ENCODE assay signal across 20 cellular contexts in genomic region chr9:91741529-91741928, GRCh38.
DNase-seq lines count a peak whose midpoint lies in the region; ATAC-seq, FAIRE-seq and TF ChIP-seq lines count a peak whose summit lies in the region.
"Had no signal": no experiment of that assay in that cellular context is flagged by ENCODE, and none has a peak within 500 bp of the region (broad histone marks: within the 10 kb centered on the region; RNA-seq: fewer than 3 reads in every experiment).

No MANE protein-coding gene starts in this region.

- H2AFZ ChIP-seq in mammary epithelial cell (ENCODE audit: low read depth, low read length) (no peak overlapping the region), keratinocyte (ENCODE audit: control insufficient read depth, low read length) (no peak overlapping the region)

- BruUV-seq in mammary epithelial cell (replicated peaks; lab: Mats Ljungman, UMichigan), result no TSS peak

- TF ChIP-seq CTCF in right atrium auricular region (IDR thresholded peaks at IDR 0.05) (no peak), mammary epithelial cell (conservative IDR thresholded peaks at IDR 0.05 in 1 of 2, IDR thresholded peaks at IDR 0.05 in 1 of 2; ENCODE audit: extremely low read depth in 1 of 2, insufficient read depth in 1 of 2, low read depth in 1 of 2, low read length in 2 of 2) (no peak), keratinocyte (optimal IDR thresholded peaks at IDR 0.05 in 1 of 3, IDR thresholded peaks at IDR 0.05 in 1 of 3, conservative IDR thresholded peaks at IDR 0.05 in 1 of 3; ENCODE audit: extremely low read depth in 1 of 3, insufficient read depth in 2 of 3, low read length in 3 of 3) (no peak)

- H3K27me3 Mint-ChIP-seq in activated naive CD4-positive, alpha-beta T cell treated with anti-CD3 and anti-CD28 coated beads for 36 hours (ENCODE audit: low read depth), result peaks cover 3% of the 10 kb centered on the region
- H3K27me3 Mint-ChIP-seq: brain had no signal

- H3K36me3 Mint-ChIP-seq in activated naive CD4-positive, alpha-beta T cell treated with anti-CD3 and anti-CD28 coated beads for 36 hours (ENCODE audit: low read depth), result no peaks in the 10 kb centered on the region
- H3K36me3 Mint-ChIP-seq: brain; natural killer cell treated with Interleukin-12 subunit alpha and Interleukin-12 subunit beta and Interleukin-15 and Interleukin-18, amount 100 ng/mL, for 72 hours had no signal

- no peak overlapping the region for H3K4me3 Mint-ChIP-seq in activated naive CD4-positive, alpha-beta T cell treated with anti-CD3 and anti-CD28 coated beads for 36 hours
- H3K4me3 Mint-ChIP-seq: brain; H9; natural killer cell treated with Interleukin-12 subunit alpha and Interleukin-12 subunit beta and Interleukin-15 and Interleukin-18, amount 100 ng/mL, for 72 hours; stimulated activated naive CD8-positive, alpha-beta T cell treated with anti-CD3 and anti-CD28 coated beads, Interleukin-15, Interleukin-2, amounts not matched to agents 100 ng/mL and 50 ng/mL, for 24 hours had no signal

- intact Hi-C loops in left cardiac atrium (cut with DNase I) (no loop called here), mammary epithelial cell (cut with micrococcal nuclease) (no loop called here)
- intact Hi-C loops in activated naive CD4-positive, alpha-beta T cell treated with anti-CD3 and anti-CD28 coated beads for 36 hours (cut with micrococcal nuclease), result no loop called here

- in situ Hi-C loops in mammary epithelial cell (cut with MboI; ENCODE audit: low sequenced_read_pairs in 2 of 2), result no loop called here

- H3K27me3 ChIP-seq in right atrium auricular region (no peaks in the 10 kb centered on the region), mammary epithelial cell (ENCODE audit: insufficient read depth, low read length) (no peaks in the 10 kb centered on the region), keratinocyte (ENCODE audit: control insufficient read depth, extremely low read depth, insufficient read depth, low read length) (no peaks in the 10 kb centered on the region)

- H4K20me1 ChIP-seq in mammary epithelial cell (ENCODE audit: insufficient read depth, low read length) (no peaks in the 10 kb centered on the region), keratinocyte (ENCODE audit: control insufficient read depth, extremely low read depth, insufficient read depth, low read length) (no peaks in the 10 kb centered on the region)

- H3K79me2 ChIP-seq in mammary epithelial cell (ENCODE audit: insufficient read depth, low read length), result no peaks in the 10 kb centered on the region
- no peaks in the 10 kb centered on the region for H3K79me2 ChIP-seq in keratinocyte (ENCODE audit: control insufficient read depth, insufficient read depth, low read length)

- peak; percentile 38 to 89 for ATAC-seq in left cardiac atrium
- ATAC-seq: natural killer cell treated with Interleukin-12 subunit alpha and Interleukin-12 subunit beta and Interleukin-15 and Interleukin-18, amount 100 ng/mL, for 72 hours; sciatic nerve had no signal

- H3K36me3 ChIP-seq in right atrium auricular region (no peaks in the 10 kb centered on the region), mammary epithelial cell (ENCODE audit: insufficient read depth, low read length) (no peaks in the 10 kb centered on the region), keratinocyte (ENCODE audit: control insufficient read depth in 2 of 2, extremely low read depth in 1 of 2, insufficient read depth in 2 of 2, low read length in 2 of 2) (no peaks in the 10 kb centered on the region)
- H3K36me3 ChIP-seq: left ventricle myocardium inferior had no signal

- FAIRE-seq in keratinocyte (lab: Jason Lieb, UNC) (peak; percentile 81), GM12892 (lab: Jason Lieb, UNC) (no peak)
- FAIRE-seq: A204.1 had no signal

- CTCF ChIA-PET in mammary epithelial cell (lab: Charles Lee; ENCODE audit: low non-redundant PET), result interaction anchor here (0.6 kb wide), 1 partner anchor 30 kb away, joined by 4 read pairs; no protein-coding TSS in a partner anchor
- CTCF ChIA-PET in activated naive CD4-positive, alpha-beta T cell treated with anti-CD3 and anti-CD28 coated beads for 36 hours (lab: Charles Lee), result no interaction called here

- TF ChIP-seq POLR2A in GM12892 (IDR thresholded peaks at IDR 0.05; ENCODE audit: low read depth, low read length), result no peak

- DNase-seq in left cardiac atrium, result no peak
- no peak for DNase-seq in right atrium auricular region (ENCODE audit: low spot score)
- DNase-seq in mammary epithelial cell, result peak; percentile 71
- no peak for DNase-seq in keratinocyte (ENCODE audit: low read depth, low spot score)
- DNase-seq in activated naive CD4-positive, alpha-beta T cell treated with anti-CD3 and anti-CD28 coated beads for 36 hours, result no peak
- DNase-seq in GM12892 (ENCODE audit: insufficient read length), result no peak
- no peak for DNase-seq in NCI-H526 treated with DMSO at 0.1 percent for 48 hours (lab: John Stamatoyannopoulos, UW)
- no peak for DNase-seq in retina
- DNase-seq: Caco-2, H9, hippocampal formation, Kasumi-1, left ventricle myocardium inferior, NCI-H2029 treated with DMSO at 0.1 percent for 48 hours had no signal

- H3K4me1 Mint-ChIP-seq in activated naive CD4-positive, alpha-beta T cell treated with anti-CD3 and anti-CD28 coated beads for 36 hours (ENCODE audit: low read depth), result no peaks in the 10 kb centered on the region
- H3K4me1 Mint-ChIP-seq: brain, H9 had no signal

- H3K4me1 ChIP-seq in right atrium auricular region, result no peaks in the 10 kb centered on the region
- H3K4me1 ChIP-seq in mammary epithelial cell (ENCODE audit: insufficient read depth, low read length), result no peaks in the 10 kb centered on the region
- H3K4me1 ChIP-seq in keratinocyte (ENCODE audit: control insufficient read depth, extremely low read depth, insufficient read depth, low read length), result no peaks in the 10 kb centered on the region
- H3K4me1 ChIP-seq: Caco-2, left ventricle myocardium inferior had no signal

- no peak overlapping the region for H3K27ac ChIP-seq in right atrium auricular region
- H3K27ac ChIP-seq in mammary epithelial cell (ENCODE audit: insufficient read depth, low read depth, low read length), result no peak overlapping the region
- no peak overlapping the region for H3K27ac ChIP-seq in keratinocyte (ENCODE audit: control insufficient read depth, insufficient read depth, low read length)
- H3K27ac ChIP-seq: left ventricle myocardium inferior had no signal

- H3K9me3 ChIP-seq in right atrium auricular region, result no peaks in the 10 kb centered on the region
- no peaks in the 10 kb centered on the region for H3K9me3 ChIP-seq in mammary epithelial cell (replicated peaks; ENCODE audit: insufficient read depth, low read length)
- no peaks in the 10 kb centered on the region for H3K9me3 ChIP-seq in keratinocyte (ENCODE audit: control insufficient read depth, low read depth, low read length)
- H3K9me3 ChIP-seq: Caco-2, left ventricle myocardium inferior had no signal

- H3K9me3 Mint-ChIP-seq in activated naive CD4-positive, alpha-beta T cell treated with anti-CD3 and anti-CD28 coated beads for 36 hours, result no peaks in the 10 kb centered on the region
- H3K9me3 Mint-ChIP-seq: activated T-helper 2 cell treated with anti-CD3 and anti-CD28 coated beads, Interferon-gamma antibody, Interleukin-2, Interleukin-4, amounts not matched to agents 10 μg/mL and 5 μg/mL and 100 μg/mL, durations not matched to agents 14 hours and 24 hours and 36 hours; brain; H9; natural killer cell treated with Interleukin-12 subunit alpha and Interleukin-12 subunit beta and Interleukin-15 and Interleukin-18, amount 100 ng/mL, for 72 hours; stimulated activated naive CD8-positive, alpha-beta T cell treated with anti-CD3 and anti-CD28 coated beads, Interleukin-15, Interleukin-2, amounts not matched to agents 100 ng/mL and 50 ng/mL, for 24 hours had no signal

- dilution Hi-C loops in mammary epithelial cell (cut with HindIII; ENCODE audit: low sequenced_read_pairs) (no loop called here), keratinocyte (cut with MboI; ENCODE audit: extremely low pct_ligation_motif_present, low sequenced_read_pairs) (no loop called here)

- H3K4me2 ChIP-seq in mammary epithelial cell (ENCODE audit: insufficient read depth, low read depth, low read length), result no peak overlapping the region
- no peak overlapping the region for H3K4me2 ChIP-seq in keratinocyte (ENCODE audit: control insufficient read depth, extremely low read depth, insufficient read depth, low read depth, low read length)

- no peak overlapping the region for H3K9ac ChIP-seq in mammary epithelial cell (ENCODE audit: insufficient read depth, low read length)
- H3K9ac ChIP-seq in keratinocyte (ENCODE audit: control insufficient read depth, extremely low read depth, insufficient read depth, low read length), result no peak overlapping the region

- no peaks in the 10 kb centered on the region for H3K9me1 ChIP-seq in keratinocyte (ENCODE audit: control insufficient read depth, extremely low read depth, insufficient read depth, low read length)

- no peak overlapping the region for H3K4me3 ChIP-seq in right atrium auricular region
- H3K4me3 ChIP-seq in mammary epithelial cell (replicated peaks in 1 of 3; ENCODE audit: insufficient read depth in 1 of 3, low read depth in 2 of 3, low read length in 3 of 3), result no peak overlapping the region
- no peak overlapping the region for H3K4me3 ChIP-seq in keratinocyte (ENCODE audit: control insufficient read depth in 2 of 3, extremely low read depth in 1 of 3, insufficient read depth in 2 of 3, low read depth in 1 of 3, low read length in 3 of 3)
- H3K4me3 ChIP-seq: left ventricle myocardium inferior had no signal

- no peak overlapping the region for H3K27ac Mint-ChIP-seq in activated naive CD4-positive, alpha-beta T cell treated with anti-CD3 and anti-CD28 coated beads for 36 hours
- H3K27ac Mint-ChIP-seq: activated T-helper 2 cell treated with anti-CD3 and anti-CD28 coated beads, Interferon-gamma antibody, Interleukin-2, Interleukin-4, amounts not matched to agents 10 μg/mL and 5 μg/mL and 100 μg/mL, durations not matched to agents 14 hours and 24 hours and 36 hours; natural killer cell treated with Interleukin-12 subunit alpha and Interleukin-12 subunit beta and Interleukin-15 and Interleukin-18, amount 100 ng/mL, for 72 hours; stimulated activated naive CD8-positive, alpha-beta T cell treated with anti-CD3 and anti-CD28 coated beads, Interleukin-15, Interleukin-2, amounts not matched to agents 100 ng/mL and 50 ng/mL, for 24 hours had no signal
